ENCODE assay signal across 1 cellular context in the genomic region with DNA sequence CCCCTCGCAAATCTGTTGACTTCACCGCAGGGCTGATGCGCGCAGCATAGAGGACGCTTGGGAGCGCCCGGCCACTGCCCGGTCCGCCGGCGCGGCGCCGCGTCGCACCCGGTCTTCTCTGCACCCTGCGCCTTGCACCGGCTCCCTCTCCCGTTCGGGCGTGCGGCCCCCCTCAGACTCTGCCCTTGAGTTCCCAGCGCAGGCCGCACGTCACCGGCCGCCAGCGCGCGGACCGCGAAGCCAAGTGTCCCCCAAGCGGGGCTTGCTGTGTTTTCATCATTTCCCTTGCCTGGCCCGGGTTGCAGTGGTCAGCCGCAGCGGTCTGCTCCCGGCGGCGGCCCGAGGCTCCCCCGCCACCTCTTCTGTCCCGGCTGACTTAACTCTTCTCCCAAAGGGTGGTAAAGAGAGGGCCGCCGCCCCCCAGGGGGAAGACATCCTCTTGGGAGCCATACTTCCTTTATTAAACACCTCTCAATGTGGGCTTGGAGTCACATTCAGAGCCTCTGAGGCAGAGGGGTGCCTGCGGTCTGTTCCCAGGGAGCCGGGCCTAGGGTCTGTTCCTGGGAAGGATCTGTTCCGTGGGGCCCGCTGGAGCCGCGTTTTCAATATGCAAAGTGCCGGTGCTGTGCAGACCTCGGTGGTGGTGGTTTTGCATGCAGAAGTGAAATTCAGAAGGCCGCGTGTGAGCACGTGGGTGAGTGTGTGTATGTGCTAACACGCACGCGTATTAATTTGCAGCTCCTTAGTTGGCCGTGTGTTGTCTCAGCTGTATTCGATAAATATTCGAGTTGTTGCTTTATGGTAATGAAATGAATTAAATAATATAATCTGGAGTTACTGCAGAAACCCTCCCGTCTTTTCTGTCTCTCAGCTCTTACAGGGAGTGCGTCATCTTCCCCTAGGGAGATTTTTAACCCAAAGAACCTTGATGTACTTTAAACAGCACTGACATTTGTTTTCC.
TF ChIP-seq lines count a peak whose summit lies in the region.

No MANE protein-coding gene starts in this region.

TF ChIP-seq in HepG2, 621 proteins besides CTCF, POLR2A, EP300 and RAD21 (continued from another document):
- TF ChIP-seq, protein P1, sequence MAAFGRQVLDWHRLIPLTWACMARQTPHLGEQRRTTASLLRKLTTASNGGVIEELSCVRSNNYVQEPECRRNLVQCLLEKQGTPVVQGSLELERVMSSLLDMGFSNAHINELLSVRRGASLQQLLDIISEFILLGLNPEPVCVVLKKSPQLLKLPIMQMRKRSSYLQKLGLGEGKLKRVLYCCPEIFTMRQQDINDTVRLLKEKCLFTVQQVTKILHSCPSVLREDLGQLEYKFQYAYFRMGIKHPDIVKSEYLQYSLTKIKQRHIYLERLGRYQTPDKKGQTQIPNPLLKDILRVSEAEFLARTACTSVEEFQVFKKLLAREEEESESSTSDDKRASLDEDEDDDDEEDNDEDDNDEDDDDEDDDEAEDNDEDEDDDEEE (CRISPR knock-in tag; IDR thresholded peaks at IDR 0.05): no peak
- TF ChIP-seq WIZ (CRISPR knock-in tag; IDR thresholded peaks at IDR 0.05) (no peak), HMG20A (CRISPR knock-in tag; IDR thresholded peaks at IDR 0.05; ENCODE audit: borderline replicate concordance) (no peak), ZNF83 (CRISPR knock-in tag; IDR thresholded peaks at IDR 0.05; ENCODE audit: borderline replicate concordance) (no peak)
- TF ChIP-seq, protein P2, sequence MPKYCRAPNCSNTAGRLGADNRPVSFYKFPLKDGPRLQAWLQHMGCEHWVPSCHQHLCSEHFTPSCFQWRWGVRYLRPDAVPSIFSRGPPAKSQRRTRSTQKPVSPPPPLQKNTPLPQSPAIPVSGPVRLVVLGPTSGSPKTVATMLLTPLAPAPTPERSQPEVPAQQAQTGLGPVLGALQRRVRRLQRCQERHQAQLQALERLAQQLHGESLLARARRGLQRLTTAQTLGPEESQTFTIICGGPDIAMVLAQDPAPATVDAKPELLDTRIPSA (CRISPR knock-in tag; IDR thresholded peaks at IDR 0.05; ENCODE audit: borderline replicate concordance): no peak
- TF ChIP-seq, protein P3, sequence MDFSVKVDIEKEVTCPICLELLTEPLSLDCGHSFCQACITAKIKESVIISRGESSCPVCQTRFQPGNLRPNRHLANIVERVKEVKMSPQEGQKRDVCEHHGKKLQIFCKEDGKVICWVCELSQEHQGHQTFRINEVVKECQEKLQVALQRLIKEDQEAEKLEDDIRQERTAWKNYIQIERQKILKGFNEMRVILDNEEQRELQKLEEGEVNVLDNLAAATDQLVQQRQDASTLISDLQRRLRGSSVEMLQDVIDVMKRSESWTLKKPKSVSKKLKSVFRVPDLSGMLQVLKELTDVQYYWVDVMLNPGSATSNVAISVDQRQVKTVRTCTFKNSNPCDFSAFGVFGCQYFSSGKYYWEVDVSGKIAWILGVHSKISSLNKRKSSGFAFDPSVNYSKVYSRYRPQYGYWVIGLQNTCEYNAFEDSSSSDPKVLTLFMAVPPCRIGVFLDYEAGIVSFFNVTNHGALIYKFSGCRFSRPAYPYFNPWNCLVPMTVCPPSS (IDR thresholded peaks at IDR 0.05): no peak
- TF ChIP-seq, protein P4, sequence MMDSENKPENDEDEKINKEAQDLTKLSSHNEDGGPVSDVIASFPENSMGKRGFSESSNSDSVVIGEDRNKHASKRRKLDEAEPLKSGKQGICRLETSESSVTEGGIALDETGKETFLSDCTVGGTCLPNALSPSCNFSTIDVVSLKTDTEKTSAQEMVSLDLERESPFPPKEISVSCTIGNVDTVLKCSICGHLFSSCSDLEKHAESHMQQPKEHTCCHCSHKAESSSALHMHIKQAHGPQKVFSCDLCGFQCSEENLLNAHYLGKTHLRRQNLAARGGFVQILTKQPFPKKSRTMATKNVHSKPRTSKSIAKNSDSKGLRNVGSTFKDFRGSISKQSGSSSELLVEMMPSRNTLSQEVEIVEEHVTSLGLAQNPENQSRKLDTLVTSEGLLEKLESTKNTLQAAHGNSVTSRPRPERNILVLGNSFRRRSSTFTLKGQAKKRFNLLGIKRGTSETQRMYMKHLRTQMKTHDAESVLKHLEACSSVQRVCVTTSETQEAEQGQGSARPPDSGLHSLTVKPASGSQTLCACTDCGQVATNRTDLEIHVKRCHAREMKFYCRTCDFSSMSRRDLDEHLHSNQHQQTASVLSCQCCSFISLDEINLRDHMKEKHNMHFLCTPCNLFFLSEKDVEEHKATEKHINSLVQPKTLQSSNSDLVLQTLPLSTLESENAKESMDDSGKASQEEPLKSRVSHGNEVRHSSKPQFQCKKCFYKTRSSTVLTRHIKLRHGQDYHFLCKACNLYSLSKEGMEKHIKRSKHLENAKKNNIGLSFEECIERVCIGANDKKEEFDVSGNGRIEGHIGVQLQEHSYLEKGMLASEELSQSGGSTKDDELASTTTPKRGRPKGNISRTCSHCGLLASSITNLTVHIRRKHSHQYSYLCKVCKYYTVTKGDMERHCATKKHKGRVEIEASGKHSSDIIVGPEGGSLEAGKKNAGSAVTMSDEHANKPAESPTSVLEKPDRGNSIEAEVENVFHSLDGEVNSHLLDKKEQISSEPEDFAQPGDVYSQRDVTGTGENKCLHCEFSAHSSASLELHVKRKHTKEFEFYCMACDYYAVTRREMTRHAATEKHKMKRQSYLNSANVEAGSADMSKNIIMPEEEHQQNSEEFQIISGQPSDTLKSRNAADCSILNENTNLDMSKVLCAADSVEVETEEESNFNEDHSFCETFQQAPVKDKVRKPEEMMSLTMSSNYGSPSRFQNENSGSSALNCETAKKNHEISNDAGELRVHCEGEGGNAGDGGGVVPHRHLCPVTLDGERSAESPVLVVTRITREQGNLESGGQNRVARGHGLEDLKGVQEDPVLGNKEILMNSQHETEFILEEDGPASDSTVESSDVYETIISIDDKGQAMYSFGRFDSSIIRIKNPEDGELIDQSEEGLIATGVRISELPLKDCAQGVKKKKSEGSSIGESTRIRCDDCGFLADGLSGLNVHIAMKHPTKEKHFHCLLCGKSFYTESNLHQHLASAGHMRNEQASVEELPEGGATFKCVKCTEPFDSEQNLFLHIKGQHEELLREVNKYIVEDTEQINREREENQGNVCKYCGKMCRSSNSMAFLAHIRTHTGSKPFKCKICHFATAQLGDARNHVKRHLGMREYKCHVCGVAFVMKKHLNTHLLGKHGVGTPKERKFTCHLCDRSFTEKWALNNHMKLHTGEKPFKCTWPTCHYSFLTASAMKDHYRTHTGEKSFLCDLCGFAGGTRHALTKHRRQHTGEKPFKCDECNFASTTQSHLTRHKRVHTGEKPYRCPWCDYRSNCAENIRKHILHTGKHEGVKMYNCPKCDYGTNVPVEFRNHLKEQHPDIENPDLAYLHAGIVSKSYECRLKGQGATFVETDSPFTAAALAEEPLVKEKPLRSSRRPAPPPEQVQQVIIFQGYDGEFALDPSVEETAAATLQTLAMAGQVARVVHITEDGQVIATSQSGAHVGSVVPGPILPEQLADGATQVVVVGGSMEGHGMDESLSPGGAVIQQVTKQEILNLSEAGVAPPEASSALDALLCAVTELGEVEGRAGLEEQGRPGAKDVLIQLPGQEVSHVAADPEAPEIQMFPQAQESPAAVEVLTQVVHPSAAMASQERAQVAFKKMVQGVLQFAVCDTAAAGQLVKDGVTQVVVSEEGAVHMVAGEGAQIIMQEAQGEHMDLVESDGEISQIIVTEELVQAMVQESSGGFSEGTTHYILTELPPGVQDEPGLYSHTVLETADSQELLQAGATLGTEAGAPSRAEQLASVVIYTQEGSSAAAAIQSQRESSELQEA (CRISPR knock-in tag; IDR thresholded peaks at IDR 0.05; ENCODE audit: not compliant biosample characterization): no peak
